In the genomic region with DNA sequence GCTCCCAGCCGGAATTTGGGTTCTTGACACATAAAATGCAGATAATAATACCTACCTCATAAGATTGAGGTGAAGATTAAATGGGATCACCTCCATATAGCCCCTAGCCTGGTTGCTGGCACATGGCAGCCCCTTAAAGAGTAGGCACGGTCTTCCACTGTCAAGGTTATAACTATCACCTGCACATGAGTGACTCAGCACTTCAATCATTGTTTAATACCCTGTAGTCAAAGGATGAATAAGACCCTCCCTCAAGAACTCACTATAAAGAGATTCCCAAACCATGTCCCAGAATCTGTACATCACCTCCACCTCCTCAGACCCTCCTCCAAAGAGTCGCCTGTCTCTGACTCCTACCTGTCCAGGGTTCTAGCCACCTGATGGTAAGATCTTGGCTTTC, we compare ENCODE assay signal across 2 cellular contexts.
TF ChIP-seq lines count a peak whose summit lies in the region.

No MANE protein-coding gene starts in this region.

TF ChIP-seq in IMR-90, 13 proteins besides CTCF, POLR2A, EP300 and RAD21:
- no peak for TF ChIP-seq MXI1 (IDR thresholded peaks at IDR 0.05; ENCODE audit: borderline replicate concordance, low read depth, low read length)
- TF ChIP-seq NFE2L2 (IDR thresholded peaks at IDR 0.05; ENCODE audit: low read depth, low read length) = no peak
- TF ChIP-seq MAFK (IDR thresholded peaks at IDR 0.05; ENCODE audit: low read depth, low read length) = no peak
- TF ChIP-seq, protein P1, sequence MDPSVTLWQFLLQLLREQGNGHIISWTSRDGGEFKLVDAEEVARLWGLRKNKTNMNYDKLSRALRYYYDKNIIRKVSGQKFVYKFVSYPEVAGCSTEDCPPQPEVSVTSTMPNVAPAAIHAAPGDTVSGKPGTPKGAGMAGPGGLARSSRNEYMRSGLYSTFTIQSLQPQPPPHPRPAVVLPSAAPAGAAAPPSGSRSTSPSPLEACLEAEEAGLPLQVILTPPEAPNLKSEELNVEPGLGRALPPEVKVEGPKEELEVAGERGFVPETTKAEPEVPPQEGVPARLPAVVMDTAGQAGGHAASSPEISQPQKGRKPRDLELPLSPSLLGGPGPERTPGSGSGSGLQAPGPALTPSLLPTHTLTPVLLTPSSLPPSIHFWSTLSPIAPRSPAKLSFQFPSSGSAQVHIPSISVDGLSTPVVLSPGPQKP (IDR thresholded peaks at IDR 0.05; ENCODE audit: borderline replicate concordance, low read depth, low read length) = no peak
- TF ChIP-seq FOS (IDR thresholded peaks at IDR 0.05; ENCODE audit: low read depth, low read length) = no peak
- TF ChIP-seq CHD1 (IDR thresholded peaks at IDR 0.05; ENCODE audit: low read depth, low read length) = no peak
- TF ChIP-seq, protein P2, sequence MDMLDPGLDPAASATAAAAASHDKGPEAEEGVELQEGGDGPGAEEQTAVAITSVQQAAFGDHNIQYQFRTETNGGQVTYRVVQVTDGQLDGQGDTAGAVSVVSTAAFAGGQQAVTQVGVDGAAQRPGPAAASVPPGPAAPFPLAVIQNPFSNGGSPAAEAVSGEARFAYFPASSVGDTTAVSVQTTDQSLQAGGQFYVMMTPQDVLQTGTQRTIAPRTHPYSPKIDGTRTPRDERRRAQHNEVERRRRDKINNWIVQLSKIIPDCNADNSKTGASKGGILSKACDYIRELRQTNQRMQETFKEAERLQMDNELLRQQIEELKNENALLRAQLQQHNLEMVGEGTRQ (IDR thresholded peaks at IDR 0.05; ENCODE audit: low read depth, low read length) = no peak
- TF ChIP-seq RFX5 (IDR thresholded peaks at IDR 0.05; ENCODE audit: low read depth, low read length) = no peak
- TF ChIP-seq BHLHE40 (IDR thresholded peaks at IDR 0.05; ENCODE audit: low read depth, low read length) = no peak
- TF ChIP-seq RCOR1 (IDR thresholded peaks at IDR 0.05; ENCODE audit: insufficient replicate concordance, low read length) = no peak
- TF ChIP-seq CEBPB (IDR thresholded peaks at IDR 0.05; ENCODE audit: low read depth, low read length) = no peak
- TF ChIP-seq MAZ (IDR thresholded peaks at IDR 0.05; ENCODE audit: borderline replicate concordance, low read depth, low read length) = no peak

TF ChIP-seq in K562, 482 proteins besides CTCF, POLR2A, EP300 and RAD21:
- peak; percentile 36; the same call in 1 of the 2 replicates for TF ChIP-seq NFE2L1 (tag; IDR thresholded peaks at IDR 0.05; ENCODE audit: borderline replicate concordance, low read depth)
- peak; percentile 38; the same call in 1 of the 2 replicates for TF ChIP-seq MAFG (tag; conservative IDR thresholded peaks at IDR 0.05)
- TF ChIP-seq PCBP1 (IDR thresholded peaks at IDR 0.05; ENCODE audit: low read depth, low read length, poor library complexity, severe bottlenecking) = no peak
- TF ChIP-seq ZNF766 (CRISPR knock-in tag; conservative IDR thresholded peaks at IDR 0.05) = no peak
- peak; percentile 38; the same call in 1 of the 2 replicates for TF ChIP-seq C11orf30 (IDR thresholded peaks at IDR 0.05; ENCODE audit: low read depth)
- TF ChIP-seq NFE2 (IDR thresholded peaks at IDR 0.05; ENCODE audit: low read depth) = peak; percentile 53; the same call in 1 of the 2 replicates
- 0 out of 2 replicates have a peak, but pooled peaks have one; percentile 15 for TF ChIP-seq ZNF316 (IDR thresholded peaks at IDR 0.05)
